Comparison of ENCODE assay signal across 8 cellular contexts in the genomic region with DNA sequence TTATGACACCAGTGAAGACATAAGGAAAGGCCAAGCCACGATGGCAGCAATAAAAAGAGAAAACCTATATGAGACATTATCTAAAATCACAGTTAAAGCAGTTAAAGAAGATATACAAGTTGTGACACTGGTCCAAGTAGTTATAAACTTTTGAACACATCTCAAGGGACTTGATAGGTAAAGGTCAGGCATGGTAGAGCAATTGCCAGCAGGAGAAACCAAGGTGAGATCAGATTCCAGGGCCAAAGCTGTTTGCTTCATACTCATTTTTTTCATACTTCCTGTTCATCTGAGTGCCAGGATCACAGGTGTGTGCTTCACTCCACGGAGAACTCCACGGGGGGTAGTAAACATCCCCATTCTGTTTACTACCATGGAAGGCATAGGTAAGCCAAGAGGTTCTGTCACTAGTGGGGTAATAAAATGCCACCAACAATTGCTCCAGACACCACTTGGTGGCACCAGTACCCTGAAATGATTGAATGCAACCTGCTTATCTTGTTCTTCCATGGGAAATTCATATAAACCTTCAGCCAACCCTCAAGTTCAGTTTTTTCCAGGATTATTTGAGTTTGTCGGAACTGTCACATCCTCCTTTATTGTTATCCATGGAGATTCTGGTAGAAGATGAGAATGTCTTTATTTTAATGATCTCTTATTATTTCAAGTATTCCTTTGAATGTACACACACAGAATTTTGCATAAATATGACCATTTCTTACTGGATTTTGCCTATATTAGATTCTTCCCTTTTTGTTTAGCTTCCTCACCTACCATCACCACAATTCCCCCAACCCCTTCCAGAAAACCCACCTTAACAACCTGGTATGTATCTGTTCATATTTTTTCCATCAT. TPM values are rescaled to one million over a fixed set of nuclear protein-coding genes. Genes with fewer than 3 reads are reported as not detected.
DNase-seq lines count a peak whose midpoint lies in the region; ATAC-seq, FAIRE-seq and TF ChIP-seq lines count a peak whose summit lies in the region.

No MANE protein-coding gene starts in this region.

- H3F3A ChIP-seq in GM23248 (ENCODE audit: insufficient read depth) = no peaks in the 10 kb centered on the region

- no peak overlapping the region for H3K4me2 ChIP-seq in GM23248 (ENCODE audit: unreplicated experiment)

- intact Hi-C loops in body of pancreas (cut with DNase I) (no loop called here), right lobe of liver (cut with DNase I) (no loop called here)

- H3K36me3 ChIP-seq in GM23248 (ENCODE audit: low read depth) (no peaks in the 10 kb centered on the region), body of pancreas (replicated peaks in 1 of 2; ENCODE audit: insufficient read depth in 1 of 2, low read depth in 2 of 2) (no peaks in the 10 kb centered on the region), right lobe of liver (no peaks in the 10 kb centered on the region)

- H3K4me1 ChIP-seq in GM23248 (ENCODE audit: insufficient read depth) (no peaks in the 10 kb centered on the region), body of pancreas (peaks cover 31% of the 10 kb centered on the region), right lobe of liver (no peaks in the 10 kb centered on the region)

- no peak overlapping the region for H3K4me3 ChIP-seq in GM23248
- H3K4me3 ChIP-seq in body of pancreas = no peak overlapping the region
- H3K4me3 ChIP-seq in right lobe of liver = no peak overlapping the region

- H3K79me2 ChIP-seq in GM23248 (ENCODE audit: insufficient read depth) = no peaks in the 10 kb centered on the region

- H4K20me1 ChIP-seq in GM23248 (ENCODE audit: insufficient read depth) = no peaks in the 10 kb centered on the region

- TF ChIP-seq CTCF in C4-2B (conservative IDR thresholded peaks at IDR 0.05) = peak; percentile 83
- TF ChIP-seq CTCF in body of pancreas (IDR thresholded peaks at IDR 0.05) = peak in 6 of 7 experiments; percentile 29 to 63 (median 62)
- TF ChIP-seq CTCF in right lobe of liver (IDR thresholded peaks at IDR 0.05) = peak; percentile 51 to 61 (median 56)

- FAIRE-seq in GM12891 (lab: Jason Lieb, UNC) = no peak

- H3K9me2 ChIP-seq in GM23248 (ENCODE audit: insufficient read depth) = no peaks in the 10 kb centered on the region

- H3K27me3 ChIP-seq in GM23248 (replicated peaks; ENCODE audit: insufficient read depth) (no peaks in the 10 kb centered on the region), body of pancreas (no peaks in the 10 kb centered on the region), right lobe of liver (no peaks in the 10 kb centered on the region)

- ATAC-seq in body of pancreas (peak; percentile 80), right lobe of liver (peak; percentile 87 to 96 (median 87)), GM19452 (IDR thresholded peaks at IDR 0.05; ENCODE audit: unreplicated experiment) (no peak)

- H3K27ac ChIP-seq in C4-2B = no peak overlapping the region
- no peak overlapping the region for H3K27ac ChIP-seq in GM23248
- peak overlapping the region in 1 of 4 donors; percentile 37 for H3K27ac ChIP-seq in body of pancreas
- H3K27ac ChIP-seq in right lobe of liver = no peak overlapping the region

- H3K9ac ChIP-seq in GM23248 = no peak overlapping the region

- in situ Hi-C loops in GM23248 (cut with MboI) = no loop called here

- DNase-seq in GM23248 (peak; percentile 38), NCI-H2196 (lab: John Stamatoyannopoulos, UW; ENCODE audit: unreplicated experiment) (peak; percentile 24), body of pancreas (peak; percentile 44 to 65 (median 55)), right lobe of liver (no peak), GM12891 (ENCODE audit: insufficient read length, low spot score) (no peak)
- no peak for DNase-seq in stimulated activated naive CD4-positive, alpha-beta T cell (lab: John Stamatoyannopoulos, UW)

- H3K9me3 ChIP-seq in GM23248 (ENCODE audit: low read depth) (peaks cover under 1% of the 10 kb centered on the region), body of pancreas (no peaks in the 10 kb centered on the region), right lobe of liver (no peaks in the 10 kb centered on the region)

- TF ChIP-seq POLR2A in body of pancreas (IDR thresholded peaks at IDR 0.05) = no peak
- TF ChIP-seq POLR2A in right lobe of liver (IDR thresholded peaks at IDR 0.05) = no peak
- no peak for TF ChIP-seq POLR2A in GM12891 (IDR thresholded peaks at IDR 0.05; ENCODE audit: low read depth, low read length)

- WGBS in GM23248 (ENCODE audit: low coverage in 1 of 2, low lambda C conversion rate in 2 of 2, missing lambda C conversion rate in 2 of 2), 2 experiments = 50 to 60% methylated on average over 4 of the region's 4 CpGs
- 31 to 39% methylated on average over 4 of the region's 4 CpGs for WGBS in body of pancreas, 2 donors
- WGBS in right lobe of liver (ENCODE audit: insufficient coverage, low coverage, low lambda C conversion rate, missing lambda C conversion rate) = 43% methylated on average over 2 of the region's 4 CpGs

- no peak overlapping the region for H2AFZ ChIP-seq in GM23248

TF ChIP-seq in GM12891, 5 proteins besides CTCF, POLR2A, EP300 and RAD21:
- TF ChIP-seq PAX5 (IDR thresholded peaks at IDR 0.05; ENCODE audit: insufficient read depth, low read length, severe bottlenecking) (no peak), POU2F2 (IDR thresholded peaks at IDR 0.05; ENCODE audit: low read depth, low read length) (no peak), POLR2AphosphoS5 (IDR thresholded peaks at IDR 0.05; ENCODE audit: low read depth, low read length) (no peak), TAF1 (IDR thresholded peaks at IDR 0.05; ENCODE audit: low read depth, low read length) (no peak), SPI1 (IDR thresholded peaks at IDR 0.05; ENCODE audit: low read depth, low read length) (no peak)
TF ChIP-seq in GM12891: peak in this region for 0.

RNA-seq across cellular contexts. Expression of a gene that starts 59.2 kb away (rescaled TPM):
- total RNA-seq in GM23248 (2014; rRNA removed; shearing (Covaris generic)) = not detected in 2 replicates
- polyA plus RNA-seq in GM23248 (2016; fragmentation: Nextera tagmentation; extraction: Ambion mirVana) = not detected in 2 replicates
- total RNA-seq in body of pancreas = 10 to 100 TPM; 22.1 to 44.1 TPM
- total RNA-seq in right lobe of liver = 10 to 100 TPM in 3 of 6 experiments, 1 to 10 TPM in 3; 2.0 to 12.6 (median 7.8) TPM
- not detected for polyA plus RNA-seq in GM12891 (2012; ENCODE audit: low read depth, missing spikeins)

Comparison
In these comparisons a context has a peak if more than half of its experiments do, and no peak if none do; other contexts are left out.
1. DNase-seq: peak in GM23248 (single experiment), NCI-H2196 (single experiment) and body of pancreas (4 of 4); none in right lobe of liver (0 of 3), stimulated activated naive CD4-positive, alpha-beta T cell (0 of 6) and GM12891 (single experiment).
2. Peak in every context shown above with its lines, with median percentiles within 50 percentile points of each other: CTCF ChIP-seq.